9 cellular contexts compared by ENCODE assay signal in genomic region chr2:142877265-142877756, GRCh38. TPM values are rescaled to one million over a fixed set of nuclear protein-coding genes. Genes with fewer than 3 reads are reported as not detected.
DNase-seq lines count a peak whose midpoint lies in the region; ATAC-seq and TF ChIP-seq lines count a peak whose summit lies in the region.
"Had no signal": no experiment of that assay in that cellular context is flagged by ENCODE, and none has a peak within 500 bp of the region (broad histone marks: within the 10 kb centered on the region; RNA-seq: fewer than 3 reads in every experiment).

Gene KYNU, plus strand, starts transcription at chr2:142877664. Its CDS starts 7,704 bp downstream, at chr2:142885368.

- peak within 1 kb of the TSS; percentile 60 for H2AFZ ChIP-seq in SU-DHL-6 (ENCODE audit: low read depth, low read length, severe bottlenecking)
- peak within 1 kb of the TSS; percentile 18 for H2AFZ ChIP-seq in neural progenitor cell (replicated peaks)

- peaks cover 14% of the 10 kb centered on the region; the same call in 1 of the 2 replicates for H3K79me2 ChIP-seq in SU-DHL-6 (ENCODE audit: insufficient read depth, low read length)
- no peaks in the 10 kb centered on the region for H3K79me2 ChIP-seq in neural progenitor cell (ENCODE audit: low read depth)

- DNase-seq in neural progenitor cell (ENCODE audit: low spot score): no peak
- no peak for DNase-seq in UCSD-AML1 (lab: John Stamatoyannopoulos, UW; ENCODE audit: unreplicated experiment)
- DNase-seq in kidney glomerular epithelial cell (lab: John Stamatoyannopoulos, UW): no peak
- no peak for DNase-seq in SHP77 (lab: John Stamatoyannopoulos, UW)
- no peak for DNase-seq in effector CD4-positive, alpha-beta T cell

- H3K36me3 Mint-ChIP-seq in neural progenitor cell: no peaks in the 10 kb centered on the region

- H3K4me1 Mint-ChIP-seq in neural progenitor cell: no peaks in the 10 kb centered on the region

- no peaks in the 10 kb centered on the region for H3K27me3 Mint-ChIP-seq in neural progenitor cell (ENCODE audit: insufficient read depth, low read depth)

- H3K27ac ChIP-seq in SU-DHL-6 (ENCODE audit: low read depth, low read length) (peak within 1 kb of the TSS; percentile 93), neural progenitor cell (no peak within 1 kb of the TSS)

- no peaks in the 10 kb centered on the region for H3K36me3 ChIP-seq in SU-DHL-6 (ENCODE audit: low read length)
- no peaks in the 10 kb centered on the region for H3K36me3 ChIP-seq in neural progenitor cell

- peak; percentile 60 for ATAC-seq in HG02981 (IDR thresholded peaks at IDR 0.05; ENCODE audit: unreplicated experiment)

- H3K4me3 Mint-ChIP-seq in neural progenitor cell: no peak within 1 kb of the TSS

- H3K9me2 ChIP-seq in SU-DHL-6 (replicated peaks; ENCODE audit: insufficient read depth, low read length): no peaks in the 10 kb centered on the region

- H4K20me1 ChIP-seq in SU-DHL-6 (ENCODE audit: low read depth, low read length) (no peaks in the 10 kb centered on the region), neural progenitor cell (ENCODE audit: low read depth) (no peaks in the 10 kb centered on the region)

- H3K9ac ChIP-seq in SU-DHL-6 (ENCODE audit: low read length) (peak within 1 kb of the TSS; percentile 49), neural progenitor cell (no peak within 1 kb of the TSS)

- H3K4me2 ChIP-seq in SU-DHL-6 (ENCODE audit: low read depth, low read length, poor library complexity, severe bottlenecking) (peak within 1 kb of the TSS; percentile 94), neural progenitor cell (no peak within 1 kb of the TSS)

- H3K9me3 ChIP-seq in SU-DHL-6 (ENCODE audit: insufficient read depth, low read length) (no peaks in the 10 kb centered on the region), neural progenitor cell (ENCODE audit: low read depth) (no peaks in the 10 kb centered on the region)

- in situ Hi-C loops in GM18951 (cut with MboI; ENCODE audit: low sequenced_read_pairs, unreplicated experiment): no loop called here

- no peaks in the 10 kb centered on the region for H3K9me3 Mint-ChIP-seq in neural progenitor cell

- peaks cover 81% of the 10 kb centered on the region for H3F3A ChIP-seq in SU-DHL-6 (ENCODE audit: insufficient read depth)
- no peaks in the 10 kb centered on the region for H3F3A ChIP-seq in neural progenitor cell (ENCODE audit: low read depth)

- H3K27ac Mint-ChIP-seq in neural progenitor cell: no peak within 1 kb of the TSS

- no peaks in the 10 kb centered on the region for H3K4me1 ChIP-seq in neural progenitor cell

- TF ChIP-seq POLR2A in GM18951 (IDR thresholded peaks at IDR 0.05; ENCODE audit: extremely low read depth, insufficient read depth, insufficient read length): peak; percentile 36

- peak within 1 kb of the TSS; percentile 54 for H3K4me3 ChIP-seq in SU-DHL-6 (ENCODE audit: insufficient read depth, low read length, poor library complexity, severe bottlenecking)
- no peak within 1 kb of the TSS for H3K4me3 ChIP-seq in neural progenitor cell

- TF ChIP-seq CTCF in SU-DHL-6 (IDR thresholded peaks at IDR 0.05; ENCODE audit: insufficient read depth, low read length, poor library complexity, severe bottlenecking): no peak
- no peak for TF ChIP-seq CTCF in neural progenitor cell (IDR thresholded peaks at IDR 0.05)

- H3K27me3 ChIP-seq in SU-DHL-6 (ENCODE audit: low read length) (no peaks in the 10 kb centered on the region), neural progenitor cell (no peaks in the 10 kb centered on the region)

RNA-seq across cellular contexts. Expression of gene KYNU, which starts in this region (rescaled TPM):
- total RNA-seq in neural progenitor cell (ENCODE audit: low replicate concordance): 0.96 TPM in 1 of 2 replicates, not detected in the other
- total RNA-seq: T-helper 1 cell treated with Interleukin-12 subunit alpha and Interleukin-12 subunit beta and Interleukin-4 antibody, amounts not matched to agents 30 ng/mL and 1 ng/mL, for 36 hours had no signal
